ENCODE assay signal across 9 cellular contexts in the genomic region with DNA sequence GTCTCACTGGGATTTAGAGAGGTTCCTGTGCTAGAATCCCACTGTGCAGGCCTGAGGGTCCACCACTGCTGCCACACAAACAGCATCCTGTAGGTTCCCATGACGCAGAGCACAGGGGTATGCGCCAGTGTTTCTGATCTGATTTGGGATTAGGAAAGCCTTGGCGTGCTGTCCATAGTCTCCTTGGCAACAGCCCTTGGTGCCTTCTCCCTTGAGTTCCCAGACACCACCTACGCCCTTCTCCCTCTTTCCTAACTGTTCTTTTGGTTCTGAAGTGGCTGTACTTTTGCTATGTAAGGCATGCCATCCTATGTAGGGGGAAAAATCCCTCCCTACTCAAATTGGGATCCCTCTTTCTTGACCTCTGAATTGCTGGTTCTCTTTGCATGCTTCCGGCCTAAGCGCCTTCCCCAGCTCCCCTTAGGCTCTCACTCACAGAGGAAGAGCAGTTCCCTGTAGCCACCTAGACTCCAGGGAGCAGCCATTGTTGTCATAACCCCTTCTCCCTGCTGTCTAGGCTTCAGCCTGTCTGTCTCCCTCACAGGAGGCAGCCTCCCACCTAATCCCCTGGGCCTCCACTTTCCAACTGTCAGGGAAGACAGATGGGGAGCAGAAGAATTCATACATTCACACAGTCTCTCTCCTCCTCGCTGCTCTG. TPM values are rescaled to one million over a fixed set of nuclear protein-coding genes. Genes with fewer than 3 reads are reported as not detected.
DNase-seq lines count a peak whose midpoint lies in the region; ATAC-seq and TF ChIP-seq lines count a peak whose summit lies in the region.
"Had no signal": no experiment of that assay in that cellular context is flagged by ENCODE, and none has a peak within 500 bp of the region (broad histone marks: within the 10 kb centered on the region; RNA-seq: fewer than 3 reads in every experiment).

No MANE protein-coding gene starts in this region.

- H3K27me3 ChIP-seq in CD8-positive, alpha-beta T cell (ENCODE audit: insufficient read depth, low read length) = no peaks in the 10 kb centered on the region
- no peaks in the 10 kb centered on the region for H3K27me3 ChIP-seq in lower lobe of right lung (ENCODE audit: low read depth)

- intact Hi-C loops in CD8-positive, alpha-beta T cell (cut with DNase I, micrococcal nuclease) = loop anchor here in 1 of 2 experiments (1.0 kb wide), 1 partner anchor 14 kb away; no protein-coding TSS in a partner anchor
- intact Hi-C loops in lower lobe of right lung (cut with DNase I) = no loop called here

- H3K27ac ChIP-seq in CD8-positive, alpha-beta T cell (ENCODE audit: low read depth, low read length) = no peak overlapping the region
- H3K27ac ChIP-seq in lower lobe of right lung = peak overlapping the region; percentile 77

- DNase-seq in CD8-positive, alpha-beta T cell = no peak
- DNase-seq in T-cell = no peak
- DNase-seq in lower lobe of right lung = no peak
- no peak for DNase-seq in NK-92 (lab: John Stamatoyannopoulos, UW; ENCODE audit: unreplicated experiment)
- no peak for DNase-seq in NCI-H526 (lab: John Stamatoyannopoulos, UW)
- DNase-seq in cerebellar cortex (ENCODE audit: low spot score) = no peak
- DNase-seq: esophagus squamous epithelium had no signal

- no peaks in the 10 kb centered on the region for H3K36me3 Mint-ChIP-seq in CD8-positive, alpha-beta T cell
- no peaks in the 10 kb centered on the region for H3K36me3 Mint-ChIP-seq in T-cell

- H3K27ac Mint-ChIP-seq in CD8-positive, alpha-beta T cell = peak overlapping the region; percentile 92
- H3K27ac Mint-ChIP-seq in T-cell = peak overlapping the region; percentile 92 to 96

- CTCF ChIA-PET in CD8-positive, alpha-beta T cell (lab: Charles Lee) = interaction anchor here (0.5 to 1.2 kb wide), 2 partner anchors 10 to 11 kb away, joined by 3 to 4 read pairs; no protein-coding TSS in a partner anchor
- CTCF ChIA-PET in T-cell (lab: Charles Lee) = no interaction called here

- peak overlapping the region; percentile 75 for H3K4me3 Mint-ChIP-seq in CD8-positive, alpha-beta T cell
- H3K4me3 Mint-ChIP-seq in T-cell = peak overlapping the region; percentile 25 to 79 (median 43)

- peak; percentile 24 for ATAC-seq in CD8-positive, alpha-beta T cell
- peak; percentile 35 for ATAC-seq in GM21528 (IDR thresholded peaks at IDR 0.05; ENCODE audit: low FRiP score, unreplicated experiment)
- peak in 2 of 4 experiments; percentile 22 to 51 for ATAC-seq in T-cell (replicated peaks in 1 of 4)
- peak; percentile 10 to 54 for ATAC-seq in lower lobe of right lung
- no peak for ATAC-seq in SK-N-SH treated with all-trans-retinoic acid at 6 μM for 48 hours

- H3K4me1 ChIP-seq in CD8-positive, alpha-beta T cell (ENCODE audit: insufficient read depth, low read length) = peaks cover 22% of the 10 kb centered on the region
- peaks cover 22% of the 10 kb centered on the region for H3K4me1 ChIP-seq in lower lobe of right lung

- no peak overlapping the region for H3K4me3 ChIP-seq in CD8-positive, alpha-beta T cell (ENCODE audit: low read depth, low read length)
- no peak overlapping the region for H3K4me3 ChIP-seq in lower lobe of right lung
- H3K4me3 ChIP-seq: esophagus squamous epithelium had no signal

- H3K36me3 ChIP-seq in CD8-positive, alpha-beta T cell (ENCODE audit: insufficient read depth, low read length) = no peaks in the 10 kb centered on the region
- H3K36me3 ChIP-seq in lower lobe of right lung = no peaks in the 10 kb centered on the region
- H3K36me3 ChIP-seq: esophagus squamous epithelium had no signal

- no peaks in the 10 kb centered on the region for H3K27me3 Mint-ChIP-seq in CD8-positive, alpha-beta T cell (ENCODE audit: low read depth)
- no peaks in the 10 kb centered on the region for H3K27me3 Mint-ChIP-seq in T-cell

- POLR2A ChIA-PET in CD8-positive, alpha-beta T cell (lab: Charles Lee) = interaction anchor here (1.0 kb wide), 1 partner anchor 16 kb away, joined by 3 read pairs; no protein-coding TSS in a partner anchor
- POLR2A ChIA-PET in T-cell (lab: Charles Lee) = no interaction called here

- no peaks in the 10 kb centered on the region for H3K9me3 Mint-ChIP-seq in CD8-positive, alpha-beta T cell
- no peaks in the 10 kb centered on the region for H3K9me3 Mint-ChIP-seq in T-cell

- TF ChIP-seq CTCF in CD8-positive, alpha-beta T cell (IDR thresholded peaks at IDR 0.05) = no peak
- TF ChIP-seq CTCF in lower lobe of right lung (IDR thresholded peaks at IDR 0.05) = no peak

- no peaks in the 10 kb centered on the region for H3K9me3 ChIP-seq in CD8-positive, alpha-beta T cell (ENCODE audit: low read length)
- H3K9me3 ChIP-seq in lower lobe of right lung = no peaks in the 10 kb centered on the region
- H3K9me3 ChIP-seq: esophagus squamous epithelium had no signal

- peaks cover 31% of the 10 kb centered on the region for H3K4me1 Mint-ChIP-seq in CD8-positive, alpha-beta T cell (ENCODE audit: low read depth)
- H3K4me1 Mint-ChIP-seq in T-cell = peaks cover 28 to 36% (median 33%) of the 10 kb centered on the region in 3 donors

TF ChIP-seq in SK-N-SH treated with all-trans-retinoic acid at 6 μM for 48 hours, 23 proteins besides CTCF, POLR2A, EP300 and RAD21:
- no peak for TF ChIP-seq ZFP30 (CRISPR knock-in tag; IDR thresholded peaks at IDR 0.05)
- TF ChIP-seq, protein P1, sequence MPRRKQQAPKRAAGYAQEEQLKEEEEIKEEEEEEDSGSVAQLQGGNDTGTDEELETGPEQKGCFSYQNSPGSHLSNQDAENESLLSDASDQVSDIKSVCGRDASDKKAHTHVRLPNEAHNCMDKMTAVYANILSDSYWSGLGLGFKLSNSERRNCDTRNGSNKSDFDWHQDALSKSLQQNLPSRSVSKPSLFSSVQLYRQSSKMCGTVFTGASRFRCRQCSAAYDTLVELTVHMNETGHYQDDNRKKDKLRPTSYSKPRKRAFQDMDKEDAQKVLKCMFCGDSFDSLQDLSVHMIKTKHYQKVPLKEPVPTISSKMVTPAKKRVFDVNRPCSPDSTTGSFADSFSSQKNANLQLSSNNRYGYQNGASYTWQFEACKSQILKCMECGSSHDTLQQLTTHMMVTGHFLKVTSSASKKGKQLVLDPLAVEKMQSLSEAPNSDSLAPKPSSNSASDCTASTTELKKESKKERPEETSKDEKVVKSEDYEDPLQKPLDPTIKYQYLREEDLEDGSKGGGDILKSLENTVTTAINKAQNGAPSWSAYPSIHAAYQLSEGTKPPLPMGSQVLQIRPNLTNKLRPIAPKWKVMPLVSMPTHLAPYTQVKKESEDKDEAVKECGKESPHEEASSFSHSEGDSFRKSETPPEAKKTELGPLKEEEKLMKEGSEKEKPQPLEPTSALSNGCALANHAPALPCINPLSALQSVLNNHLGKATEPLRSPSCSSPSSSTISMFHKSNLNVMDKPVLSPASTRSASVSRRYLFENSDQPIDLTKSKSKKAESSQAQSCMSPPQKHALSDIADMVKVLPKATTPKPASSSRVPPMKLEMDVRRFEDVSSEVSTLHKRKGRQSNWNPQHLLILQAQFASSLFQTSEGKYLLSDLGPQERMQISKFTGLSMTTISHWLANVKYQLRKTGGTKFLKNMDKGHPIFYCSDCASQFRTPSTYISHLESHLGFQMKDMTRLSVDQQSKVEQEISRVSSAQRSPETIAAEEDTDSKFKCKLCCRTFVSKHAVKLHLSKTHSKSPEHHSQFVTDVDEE (CRISPR knock-in tag; IDR thresholded peaks at IDR 0.05) = no peak
- no peak for TF ChIP-seq ZNF70 (CRISPR knock-in tag; IDR thresholded peaks at IDR 0.05)
- TF ChIP-seq, protein P2, sequence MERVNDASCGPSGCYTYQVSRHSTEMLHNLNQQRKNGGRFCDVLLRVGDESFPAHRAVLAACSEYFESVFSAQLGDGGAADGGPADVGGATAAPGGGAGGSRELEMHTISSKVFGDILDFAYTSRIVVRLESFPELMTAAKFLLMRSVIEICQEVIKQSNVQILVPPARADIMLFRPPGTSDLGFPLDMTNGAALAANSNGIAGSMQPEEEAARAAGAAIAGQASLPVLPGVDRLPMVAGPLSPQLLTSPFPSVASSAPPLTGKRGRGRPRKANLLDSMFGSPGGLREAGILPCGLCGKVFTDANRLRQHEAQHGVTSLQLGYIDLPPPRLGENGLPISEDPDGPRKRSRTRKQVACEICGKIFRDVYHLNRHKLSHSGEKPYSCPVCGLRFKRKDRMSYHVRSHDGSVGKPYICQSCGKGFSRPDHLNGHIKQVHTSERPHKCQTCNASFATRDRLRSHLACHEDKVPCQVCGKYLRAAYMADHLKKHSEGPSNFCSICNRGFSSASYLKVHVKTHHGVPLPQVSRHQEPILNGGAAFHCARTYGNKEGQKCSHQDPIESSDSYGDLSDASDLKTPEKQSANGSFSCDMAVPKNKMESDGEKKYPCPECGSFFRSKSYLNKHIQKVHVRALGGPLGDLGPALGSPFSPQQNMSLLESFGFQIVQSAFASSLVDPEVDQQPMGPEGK (CRISPR knock-in tag; IDR thresholded peaks at IDR 0.05; ENCODE audit: borderline replicate concordance) = no peak
- no peak for TF ChIP-seq PPARA (CRISPR knock-in tag; IDR thresholded peaks at IDR 0.05; ENCODE audit: borderline replicate concordance)
- no peak for TF ChIP-seq ZNF8 (CRISPR knock-in tag; IDR thresholded peaks at IDR 0.05)
- TF ChIP-seq TCF4 (CRISPR knock-in tag; IDR thresholded peaks at IDR 0.05; ENCODE audit: borderline replicate concordance) = no peak
- TF ChIP-seq, protein P3, sequence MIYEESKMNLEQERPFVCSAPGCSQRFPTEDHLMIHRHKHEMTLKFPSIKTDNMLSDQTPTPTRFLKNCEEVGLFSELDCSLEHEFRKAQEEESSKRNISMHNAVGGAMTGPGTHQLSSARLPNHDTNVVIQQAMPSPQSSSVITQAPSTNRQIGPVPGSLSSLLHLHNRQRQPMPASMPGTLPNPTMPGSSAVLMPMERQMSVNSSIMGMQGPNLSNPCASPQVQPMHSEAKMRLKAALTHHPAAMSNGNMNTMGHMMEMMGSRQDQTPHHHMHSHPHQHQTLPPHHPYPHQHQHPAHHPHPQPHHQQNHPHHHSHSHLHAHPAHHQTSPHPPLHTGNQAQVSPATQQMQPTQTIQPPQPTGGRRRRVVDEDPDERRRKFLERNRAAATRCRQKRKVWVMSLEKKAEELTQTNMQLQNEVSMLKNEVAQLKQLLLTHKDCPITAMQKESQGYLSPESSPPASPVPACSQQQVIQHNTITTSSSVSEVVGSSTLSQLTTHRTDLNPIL (CRISPR knock-in tag; IDR thresholded peaks at IDR 0.05; ENCODE audit: low read depth) = no peak
- no peak for TF ChIP-seq ISL1 (CRISPR knock-in tag; IDR thresholded peaks at IDR 0.05)
- no peak for TF ChIP-seq ZC3H10 (CRISPR knock-in tag; IDR thresholded peaks at IDR 0.05)
- no peak for TF ChIP-seq ARNTL (CRISPR knock-in tag; IDR thresholded peaks at IDR 0.05; ENCODE audit: borderline replicate concordance, low read depth)

RNA-seq across cellular contexts. Expression of a gene that starts 14.8 kb away (rescaled TPM):
- total RNA-seq in CD8-positive, alpha-beta T cell = 1 to 10 TPM; 5.6 to 6.4 TPM
- total RNA-seq in T-cell (10 to 100 TPM; 12.9 to 16.7 (median 13.9) TPM), lower lobe of right lung (16.7 TPM)
